16 cellular contexts compared by ENCODE assay signal in genomic region chr20:3935956-3936340, GRCh38. TPM values are rescaled to one million over a fixed set of nuclear protein-coding genes. Genes with fewer than 3 reads are reported as not detected.
A peak's percentile ranks its signal among the peaks of the same experiment; 100 is the strongest.
DNase-seq lines count a peak whose midpoint lies in the region; ATAC-seq and TF ChIP-seq lines count a peak whose summit lies in the region.
"Had no signal": no experiment of that assay in that cellular context is flagged by ENCODE, and none has a peak within 500 bp of the region (broad histone marks: within the 10 kb centered on the region; RNA-seq: fewer than 3 reads in every experiment).

No MANE protein-coding gene starts in this region.

- no peaks in the 10 kb centered on the region for H3K27me3 ChIP-seq in right atrium auricular region
- no peaks in the 10 kb centered on the region for H3K27me3 ChIP-seq in OCI-LY1 (ENCODE audit: insufficient read depth, low read length)
- no peaks in the 10 kb centered on the region for H3K27me3 ChIP-seq in lower lobe of right lung (ENCODE audit: low read depth)
- H3K27me3 ChIP-seq: esophagus squamous epithelium, SJSA1 had no signal

- H3K9me3 ChIP-seq in right atrium auricular region (no peaks in the 10 kb centered on the region), OCI-LY1 (ENCODE audit: low read length) (peaks cover 5% of the 10 kb centered on the region; the same call in 1 of the 2 replicates), lower lobe of right lung (peaks cover 5% of the 10 kb centered on the region)
- H3K9me3 ChIP-seq: esophagus squamous epithelium, SJSA1 had no signal

- peak overlapping the region; percentile 4; the same call in 1 of the 2 replicates for H3K4me2 ChIP-seq in OCI-LY1 (ENCODE audit: low read length)

- intact Hi-C loops in left ventricle myocardium superior (cut with micrococcal nuclease) (no loop called here), lower lobe of right lung (cut with DNase I) (no loop called here), natural killer cell (cut with micrococcal nuclease) (no loop called here)

- H3K36me3 ChIP-seq in right atrium auricular region (no peaks in the 10 kb centered on the region), OCI-LY1 (ENCODE audit: insufficient read depth, low read length) (no peaks in the 10 kb centered on the region), lower lobe of right lung (peaks cover 5% of the 10 kb centered on the region)

- H3K36me3 Mint-ChIP-seq in natural killer cell, result peaks cover 8% of the 10 kb centered on the region

- no peaks in the 10 kb centered on the region for H3F3A ChIP-seq in OCI-LY1 (ENCODE audit: insufficient read depth, low read length)

- no peak for DNase-seq in right atrium auricular region (ENCODE audit: low spot score)
- DNase-seq in left ventricle myocardium superior, result no peak
- no peak for DNase-seq in lower lobe of right lung
- no peak for DNase-seq in natural killer cell
- DNase-seq in globus pallidus (ENCODE audit: low spot score), result no peak
- DNase-seq: activated CD8-positive, alpha-beta T cell treated with anti-CD3 and anti-CD28 coated beads for 36 hours; esophagus squamous epithelium; naive thymus-derived CD8-positive, alpha-beta T cell; NCI-H187 treated with DMSO at 0.1 percent for 48 hours; NK-92 treated with Interleukin-12 subunit alpha and Interleukin-12 subunit beta, amount 100 ng/mL, for 24 hours had no signal

- H3K9me2 ChIP-seq in OCI-LY1 (ENCODE audit: low read depth, low read length), result no peaks in the 10 kb centered on the region

- H3K79me2 ChIP-seq in OCI-LY1 (ENCODE audit: insufficient read depth, low read length), result no peaks in the 10 kb centered on the region

- H3K4me3 Mint-ChIP-seq in natural killer cell, result no peak overlapping the region
- H3K4me3 Mint-ChIP-seq: activated CD8-positive, alpha-beta T cell treated with anti-CD3 and anti-CD28 coated beads for 36 hours; naive thymus-derived CD8-positive, alpha-beta T cell; stimulated activated memory B cell treated with anti-CD40 and anti-IgM and Interleukin-4, amounts not matched to agents 10 μg/mL and 1 μg/mL and 100 μg/mL, for 72 hours had no signal

- H3K4me3 ChIP-seq in right atrium auricular region (no peak overlapping the region), OCI-LY1 (ENCODE audit: low read depth, low read length, poor library complexity, severe bottlenecking) (no peak overlapping the region), lower lobe of right lung (no peak overlapping the region)
- H3K4me3 ChIP-seq: esophagus squamous epithelium, SJSA1 had no signal

- peak overlapping the region; percentile 73 to 76 for H3K27ac ChIP-seq in right atrium auricular region
- peak overlapping the region; percentile 89 for H3K27ac ChIP-seq in OCI-LY1 (ENCODE audit: low read depth, low read length, poor library complexity, severe bottlenecking)
- H3K27ac ChIP-seq in lower lobe of right lung, result peak overlapping the region; percentile 15
- H3K27ac ChIP-seq: HL-60, SJSA1 had no signal

- no peaks in the 10 kb centered on the region for H3K27me3 Mint-ChIP-seq in natural killer cell (ENCODE audit: low read depth in 2 of 2)
- H3K27me3 Mint-ChIP-seq: activated CD8-positive, alpha-beta T cell treated with anti-CD3 and anti-CD28 coated beads for 36 hours; naive thymus-derived CD8-positive, alpha-beta T cell; stimulated activated memory B cell treated with anti-CD40 and anti-IgM and Interleukin-4, amounts not matched to agents 10 μg/mL and 1 μg/mL and 100 μg/mL, for 72 hours had no signal

- TF ChIP-seq CTCF in right atrium auricular region (IDR thresholded peaks at IDR 0.05) (no peak), OCI-LY1 (IDR thresholded peaks at IDR 0.05; ENCODE audit: low read length) (no peak), lower lobe of right lung (IDR thresholded peaks at IDR 0.05) (no peak), natural killer cell (IDR thresholded peaks at IDR 0.05) (no peak)

- ATAC-seq in left ventricle myocardium superior, result no peak
- no peak for ATAC-seq in lower lobe of right lung
- no peak for ATAC-seq in natural killer cell
- ATAC-seq in GM21619 (IDR thresholded peaks at IDR 0.05; ENCODE audit: unreplicated experiment), result no peak
- ATAC-seq in GM18873 (IDR thresholded peaks at IDR 0.05; ENCODE audit: low FRiP score, unreplicated experiment), result no peak
- ATAC-seq: activated CD8-positive, alpha-beta T cell treated with anti-CD3 and anti-CD28 coated beads for 36 hours; naive thymus-derived CD8-positive, alpha-beta T cell; stimulated activated memory B cell treated with anti-CD40 and anti-IgM and Interleukin-4, amounts not matched to agents 10 μg/mL and 1 μg/mL and 100 μg/mL, for 72 hours had no signal

- H3K4me1 ChIP-seq in right atrium auricular region (peaks cover 0 to 48% of the 10 kb centered on the region in 2 donors), OCI-LY1 (ENCODE audit: insufficient read depth, low read length, severe bottlenecking) (peaks cover 56% of the 10 kb centered on the region), lower lobe of right lung (peaks cover 46% of the 10 kb centered on the region)

- H3K9ac ChIP-seq in OCI-LY1 (ENCODE audit: low read length), result no peak overlapping the region; the same call in 1 of the 2 replicates

- H4K20me1 ChIP-seq in OCI-LY1 (ENCODE audit: insufficient read depth, low read length), result no peaks in the 10 kb centered on the region

- no peaks in the 10 kb centered on the region for H3K9me3 Mint-ChIP-seq in natural killer cell

- peaks cover 11 to 14% of the 10 kb centered on the region in 2 donors for H3K4me1 Mint-ChIP-seq in natural killer cell
- H3K4me1 Mint-ChIP-seq: stimulated activated memory B cell treated with anti-CD40 and anti-IgM and Interleukin-4, amounts not matched to agents 10 μg/mL and 1 μg/mL and 100 μg/mL, for 72 hours had no signal

- no peak overlapping the region for H3K27ac Mint-ChIP-seq in natural killer cell
- H3K27ac Mint-ChIP-seq: activated CD8-positive, alpha-beta T cell treated with anti-CD3 and anti-CD28 coated beads for 36 hours; stimulated activated memory B cell treated with anti-CD40 and anti-IgM and Interleukin-4, amounts not matched to agents 10 μg/mL and 1 μg/mL and 100 μg/mL, for 72 hours had no signal

- H2AFZ ChIP-seq in OCI-LY1 (ENCODE audit: low read length), result no peak overlapping the region

RNA-seq across cellular contexts. Expression of gene PANK2, which starts 46.8 kb away (rescaled TPM):
- total RNA-seq in right atrium auricular region, result 10 to 100 TPM; 15.5 to 19.5 TPM
- total RNA-seq in left ventricle myocardium superior, result 17.4 TPM
- total RNA-seq in lower lobe of right lung, result 39.1 TPM
- total RNA-seq in natural killer cell, result 10 to 100 TPM; 50.5 to 74.3 (median 61.3) TPM

Comparison
In these comparisons a context has a peak if more than half of its experiments do, and no peak if none do; other contexts are left out.
1. H3K27ac ChIP-seq: peak in every context shown above with its lines; median percentile 89 in OCI-LY1; 74 in right atrium auricular region; 15 in lower lobe of right lung.